Comparison of ENCODE assay signal across 2 cellular contexts in the genomic region with DNA sequence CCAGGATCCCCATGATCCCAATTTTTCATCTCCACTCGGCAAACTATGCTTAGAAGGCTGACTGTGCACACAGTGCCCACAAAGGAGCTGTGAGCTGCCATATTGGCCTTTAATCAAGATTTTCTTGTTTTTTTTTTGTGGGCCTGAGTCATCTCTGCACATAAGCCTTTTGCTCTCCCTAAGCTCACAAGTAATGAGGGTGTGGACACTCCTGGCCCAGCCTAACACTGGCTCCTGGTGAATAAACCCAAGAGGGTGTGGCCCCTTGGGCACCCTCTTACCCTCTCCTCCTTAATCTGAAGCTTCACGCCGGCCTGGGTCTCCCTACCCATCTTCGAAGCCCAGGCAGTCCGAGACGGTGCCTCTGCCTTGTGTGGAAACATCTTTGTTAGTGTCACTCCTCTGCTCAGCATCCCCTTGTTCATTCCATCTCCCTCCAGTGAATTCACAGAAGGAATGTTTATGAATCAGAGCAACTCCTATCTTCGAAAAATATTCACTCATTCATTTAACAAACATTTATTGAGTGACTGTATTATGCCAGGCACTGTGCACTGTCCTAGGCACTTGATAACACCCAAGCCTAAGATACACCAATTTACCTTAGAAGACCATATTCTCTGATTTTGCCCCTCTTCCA.
A peak's percentile ranks its signal among the peaks of the same experiment; 100 is the strongest.
TF ChIP-seq lines count a peak whose summit lies in the region.

No MANE protein-coding gene starts in this region.

TF ChIP-seq in HCT116, 20 proteins besides CTCF, POLR2A, EP300 and RAD21:
- peak; percentile 39; the same call in 1 of the 2 replicates for TF ChIP-seq FOSL1 (IDR thresholded peaks at IDR 0.05; ENCODE audit: low read depth)
- peak; percentile 23 for TF ChIP-seq YY1 (IDR thresholded peaks at IDR 0.05; ENCODE audit: extremely low read depth, insufficient replicate concordance, low read depth, low read length)
- no peak; the same call in 1 of the 2 replicates for TF ChIP-seq SP1 (IDR thresholded peaks at IDR 0.05; ENCODE audit: low read depth)

TF ChIP-seq in K562, 482 proteins besides CTCF, POLR2A, EP300 and RAD21:
- TF ChIP-seq NRF1 (conservative IDR thresholded peaks at IDR 0.05 in 1 of 2, IDR thresholded peaks at IDR 0.05 in 1 of 2) (no peak), JUND (IDR thresholded peaks at IDR 0.05; ENCODE audit: borderline replicate concordance, low read depth, low read length) (peak; percentile 18; the same call in 1 of the 2 replicates), JUND (tag; IDR thresholded peaks at IDR 0.05; ENCODE audit: borderline replicate concordance, low read depth, low read length) (0 out of 3 replicates have a peak, but pooled peaks have one; percentile 30), FOSL1 (tag; conservative IDR thresholded peaks at IDR 0.05) (peak; percentile 70), ZNF384 (IDR thresholded peaks at IDR 0.05; ENCODE audit: low read depth, low read length) (peak; percentile 46; the same call in 1 of the 2 replicates)
- TF ChIP-seq, protein P1, sequence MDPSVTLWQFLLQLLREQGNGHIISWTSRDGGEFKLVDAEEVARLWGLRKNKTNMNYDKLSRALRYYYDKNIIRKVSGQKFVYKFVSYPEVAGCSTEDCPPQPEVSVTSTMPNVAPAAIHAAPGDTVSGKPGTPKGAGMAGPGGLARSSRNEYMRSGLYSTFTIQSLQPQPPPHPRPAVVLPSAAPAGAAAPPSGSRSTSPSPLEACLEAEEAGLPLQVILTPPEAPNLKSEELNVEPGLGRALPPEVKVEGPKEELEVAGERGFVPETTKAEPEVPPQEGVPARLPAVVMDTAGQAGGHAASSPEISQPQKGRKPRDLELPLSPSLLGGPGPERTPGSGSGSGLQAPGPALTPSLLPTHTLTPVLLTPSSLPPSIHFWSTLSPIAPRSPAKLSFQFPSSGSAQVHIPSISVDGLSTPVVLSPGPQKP (CRISPR knock-in tag; IDR thresholded peaks at IDR 0.05), result no peak
